21 cellular contexts compared by ENCODE assay signal in genomic region chr3:131036200-131036816, GRCh38. TPM values are rescaled to one million over a fixed set of nuclear protein-coding genes. Genes with fewer than 3 reads are reported as not detected.
DNase-seq lines count a peak whose midpoint lies in the region; ATAC-seq and TF ChIP-seq lines count a peak whose summit lies in the region.
"Had no signal": no experiment of that assay in that cellular context is flagged by ENCODE, and none has a peak within 500 bp of the region (broad histone marks: within the 10 kb centered on the region; RNA-seq: fewer than 3 reads in every experiment).

No MANE protein-coding gene starts in this region.

- intact Hi-C loops in CD4-positive, alpha-beta T cell (cut with DNase I, micrococcal nuclease) = loop anchor here (5.0 kb wide), 2 partner anchors 106 to 1306 kb away; no protein-coding TSS in a partner anchor

- H3K27ac Mint-ChIP-seq in chondrocyte (ENCODE audit: unreplicated experiment) = peak overlapping the region; percentile 47
- no peak overlapping the region for H3K27ac Mint-ChIP-seq in CD4-positive, alpha-beta T cell
- H3K27ac Mint-ChIP-seq: T-helper 17 cell had no signal

- peaks cover 23% of the 10 kb centered on the region for H3K4me1 Mint-ChIP-seq in chondrocyte (ENCODE audit: low read depth)
- H3K4me1 Mint-ChIP-seq in CD4-positive, alpha-beta T cell (ENCODE audit: low read depth) = peaks cover 8% of the 10 kb centered on the region
- H3K4me1 Mint-ChIP-seq: T-helper 17 cell had no signal

- TF ChIP-seq CTCF in AG09309 (IDR thresholded peaks at IDR 0.05; ENCODE audit: control insufficient read depth, insufficient read depth, low read depth, low read length, missing control alignments) = no peak
- TF ChIP-seq CTCF in chondrocyte (IDR thresholded peaks at IDR 0.05) = no peak
- TF ChIP-seq CTCF in lung (IDR thresholded peaks at IDR 0.05; ENCODE audit: control extremely low read depth, extremely low read depth) = no peak
- TF ChIP-seq CTCF in CD4-positive, alpha-beta T cell (IDR thresholded peaks at IDR 0.05) = no peak

- H3K27ac ChIP-seq in lung (ENCODE audit: low read depth in 1 of 2, low read length in 1 of 2) = no peak overlapping the region
- H3K27ac ChIP-seq in CD4-positive, alpha-beta T cell (ENCODE audit: low read depth, low read length) = no peak overlapping the region
- H3K27ac ChIP-seq: PC-9, prostate gland, testis had no signal

- H3K36me3 Mint-ChIP-seq in chondrocyte (ENCODE audit: low read depth) = no peaks in the 10 kb centered on the region
- H3K36me3 Mint-ChIP-seq in CD4-positive, alpha-beta T cell (ENCODE audit: low read depth) = peaks cover 14% of the 10 kb centered on the region

- POLR2A ChIA-PET in CD4-positive, alpha-beta T cell (lab: Charles Lee) = interaction anchor here (1.7 kb wide), 1 partner anchor 10 kb away, joined by 5 read pairs; the partner anchor contains the start of genes ASTE1 and NEK11

- no peaks in the 10 kb centered on the region for H3K27me3 Mint-ChIP-seq in chondrocyte (ENCODE audit: low read depth)
- no peaks in the 10 kb centered on the region for H3K27me3 Mint-ChIP-seq in CD4-positive, alpha-beta T cell
- H3K27me3 Mint-ChIP-seq: T-helper 17 cell had no signal

- H3K4me3 ChIP-seq in AG09309 (ENCODE audit: control insufficient read depth, low read depth, low read length) = no peak overlapping the region
- no peak overlapping the region for H3K4me3 ChIP-seq in lung
- H3K4me3 ChIP-seq: PC-9, prostate gland, testis had no signal

- H3K9me3 ChIP-seq in lung (ENCODE audit: control insufficient read depth in 2 of 2, insufficient read depth in 1 of 2, low read length in 1 of 2) = no peaks in the 10 kb centered on the region
- no peaks in the 10 kb centered on the region for H3K9me3 ChIP-seq in CD4-positive, alpha-beta T cell (ENCODE audit: control insufficient read depth, low read length)
- H3K9me3 ChIP-seq: prostate gland, testis had no signal

- no peaks in the 10 kb centered on the region for H3K9me3 Mint-ChIP-seq in chondrocyte (ENCODE audit: low read depth)
- peaks cover 7% of the 10 kb centered on the region for H3K9me3 Mint-ChIP-seq in CD4-positive, alpha-beta T cell

- 31 to 84% methylated on average over 1 of the region's 1 CpG for WGBS in lung, 2 donors

- no peak overlapping the region for H3K4me3 Mint-ChIP-seq in chondrocyte (ENCODE audit: unreplicated experiment)
- H3K4me3 Mint-ChIP-seq in CD4-positive, alpha-beta T cell = no peak overlapping the region
- H3K4me3 Mint-ChIP-seq: T-helper 17 cell had no signal

- DNase-seq in AG09309 (ENCODE audit: low read depth) = peak; percentile 56
- peak; percentile 83 for DNase-seq in M059J (ENCODE audit: low read depth)
- no peak for DNase-seq in chondrocyte (ENCODE audit: low spot score)
- no peak for DNase-seq in lung (ENCODE audit: low spot score)
- DNase-seq in mucosa of gallbladder (ENCODE audit: low spot score) = no peak
- no peak for DNase-seq in CD4-positive, alpha-beta T cell
- DNase-seq in NCI-H526 treated with DMSO at 0.1 percent for 48 hours (lab: John Stamatoyannopoulos, UW) = no peak
- DNase-seq: activated CD4-positive, alpha-beta T cell treated with anti-CD3 and anti-CD28 coated beads for 4 hours; activated T-cell treated with anti-CD3 and anti-CD28 coated beads, Interleukin-2, amount 50 U/mL, for 1 hour; dermis blood vessel endothelial cell; DND-41; foreskin melanocyte; KBM-7; NCI-H1417 treated with DMSO at 0.1 percent for 48 hours; NCI-H510A; stimulated activated CD4-positive, alpha-beta T cell treated with anti-CD3 and anti-CD28 coated beads, Interleukin-15, amount 100 ng/mL, for 24 hours; T-helper 17 cell; testis had no signal

- no peaks in the 10 kb centered on the region for H3K36me3 ChIP-seq in lung (ENCODE audit: control insufficient read depth in 2 of 2, insufficient read depth in 2 of 2, low read length in 2 of 2)
- H3K36me3 ChIP-seq: prostate gland had no signal

- no peaks in the 10 kb centered on the region for H3K4me1 ChIP-seq in lung (ENCODE audit: control insufficient read depth in 2 of 2, insufficient read depth in 2 of 2, low read length in 2 of 2)
- H3K4me1 ChIP-seq: prostate gland, testis had no signal

- CTCF ChIA-PET in CD4-positive, alpha-beta T cell (lab: Charles Lee) = no interaction called here

- H3K27me3 ChIP-seq in lung (ENCODE audit: control insufficient read depth, insufficient read depth) = no peaks in the 10 kb centered on the region
- no peaks in the 10 kb centered on the region for H3K27me3 ChIP-seq in CD4-positive, alpha-beta T cell (ENCODE audit: control insufficient read depth, insufficient read depth, low read length)
- H3K27me3 ChIP-seq: testis had no signal

- ATAC-seq in lung (ENCODE audit: insufficient read depth, low FRiP score) = peak; percentile 27
- ATAC-seq in CD4-positive, alpha-beta T cell (ENCODE audit: poor library complexity) = no peak
- ATAC-seq in GM21526 (IDR thresholded peaks at IDR 0.05; ENCODE audit: low FRiP score, unreplicated experiment) = no peak
- ATAC-seq: T-helper 17 cell had no signal

RNA-seq across cellular contexts. Expression of gene NEK11, which starts 9.6 kb away (rescaled TPM):
- total RNA-seq in M059J (2014; rRNA removed; shearing (Covaris generic)) = 3.4 and 8.1 TPM in 2 replicates
- total RNA-seq in chondrocyte = 4.4 to 7.5 TPM (median 5.9 TPM) in 3 replicates
- 10 to 100 TPM; 14.7 to 36.3 TPM for total RNA-seq in lung
- 1 to 10 TPM; 4.0 to 4.9 TPM for polyA plus RNA-seq in lung
- total RNA-seq in mucosa of gallbladder = 10.9 TPM
- 1 to 10 TPM; 1.6 to 4.2 TPM for total RNA-seq in CD4-positive, alpha-beta T cell

RNA-seq across cellular contexts. Expression of gene ASTE1, which starts 9.7 kb away (rescaled TPM):
- total RNA-seq in M059J (2014; rRNA removed; shearing (Covaris generic)) = 12.2 and 17.6 TPM in 2 replicates
- total RNA-seq in chondrocyte = 5.4 to 6.6 TPM (median 6.5 TPM) in 3 replicates
- total RNA-seq in lung = 1 to 10 TPM; 5.9 to 7.2 TPM
- polyA plus RNA-seq in lung = 1 to 10 TPM; 2.3 to 3.9 TPM
- 6.0 TPM for total RNA-seq in mucosa of gallbladder
- 10 to 100 TPM; 25.6 to 26.6 TPM for total RNA-seq in CD4-positive, alpha-beta T cell

Comparison
In these comparisons a context has a peak if more than half of its experiments do, and no peak if none do; other contexts are left out.
1. DNase-seq: peak in AG09309 (single experiment) and M059J (single experiment); none in chondrocyte (single experiment), lung (single experiment), mucosa of gallbladder (single experiment), CD4-positive, alpha-beta T cell (0 of 10) and NCI-H526 treated with DMSO at 0.1 percent for 48 hours (single experiment).